Comparison of ENCODE assay signal across 1 cellular context in genomic region chr12:71567562-71567961, GRCh38.
TF ChIP-seq lines count a peak whose summit lies in the region.

No MANE protein-coding gene starts in this region.

TF ChIP-seq in HCT116, 20 proteins besides CTCF, POLR2A, EP300 and RAD21 (continued from another document):
- TF ChIP-seq, protein P1, sequence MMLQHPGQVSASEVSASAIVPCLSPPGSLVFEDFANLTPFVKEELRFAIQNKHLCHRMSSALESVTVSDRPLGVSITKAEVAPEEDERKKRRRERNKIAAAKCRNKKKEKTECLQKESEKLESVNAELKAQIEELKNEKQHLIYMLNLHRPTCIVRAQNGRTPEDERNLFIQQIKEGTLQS (IDR thresholded peaks at IDR 0.05): no peak
